ENCODE assay signal across 1 cellular context in genomic region chr3:143361589-143361988, GRCh38.
TF ChIP-seq lines count a peak whose summit lies in the region.

No MANE protein-coding gene starts in this region.

TF ChIP-seq in K562, 482 proteins besides CTCF, POLR2A, EP300 and RAD21 (continued from another document):
- TF ChIP-seq ATF3 (IDR thresholded peaks at IDR 0.05) (peak; percentile 49), ATF3 (CRISPR knock-in tag; conservative IDR thresholded peaks at IDR 0.05) (no peak), ZNF507 (tag; conservative IDR thresholded peaks at IDR 0.05) (peak; percentile 29; the same call in 1 of the 2 replicates)
